ENCODE assay signal across 8 cellular contexts in the genomic region with DNA sequence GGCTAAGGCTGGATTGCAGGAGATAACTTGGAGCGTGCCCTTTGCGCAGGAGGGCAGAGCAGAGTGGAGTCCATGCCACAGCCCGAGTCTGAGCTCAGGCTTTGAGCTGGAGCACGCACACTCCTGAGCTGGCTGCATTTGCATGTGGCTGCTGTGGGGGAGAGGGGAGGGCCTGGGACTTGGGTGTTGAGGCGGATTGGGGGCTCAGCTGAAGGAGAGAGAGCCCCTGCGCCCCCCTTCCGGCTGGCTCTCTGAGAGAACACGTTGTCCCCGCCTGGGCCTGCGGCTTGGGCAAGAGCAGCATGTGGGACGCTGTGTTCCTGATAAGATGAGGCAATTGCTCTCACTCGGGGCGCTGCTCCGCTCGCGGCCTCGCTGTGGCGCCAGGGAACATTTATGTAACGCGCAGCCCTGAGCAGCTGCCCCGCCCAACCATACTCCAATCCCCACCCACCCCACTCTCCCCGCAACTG. TPM values are rescaled to one million over a fixed set of nuclear protein-coding genes. Genes with fewer than 3 reads are reported as not detected.
DNase-seq lines count a peak whose midpoint lies in the region; ATAC-seq and TF ChIP-seq lines count a peak whose summit lies in the region.

No MANE protein-coding gene starts in this region.

- TF ChIP-seq CTCF in HL-60 (IDR thresholded peaks at IDR 0.05; ENCODE audit: insufficient read depth, low read length) (peak; percentile 44), WTC11 (IDR thresholded peaks at IDR 0.05) (no peak), brain microvascular endothelial cell (IDR thresholded peaks at IDR 0.05; ENCODE audit: low read depth, low read length, missing control alignments) (peak; percentile 65)

- H3K9me3 Mint-ChIP-seq in WTC11 = peaks cover 5% of the 10 kb centered on the region; the same call in 1 of the 2 replicates

- peak overlapping the region; percentile 41 for H3K4me3 Mint-ChIP-seq in WTC11

- DNase-seq in HL-60 (ENCODE audit: low read depth in 1 of 2, low spot score in 1 of 2) (peak; percentile 85 to 94), WTC11 (ENCODE audit: low spot score) (peak; percentile 78), brain microvascular endothelial cell (peak; percentile 59), iris pigment epithelial cell (ENCODE audit: low read depth) (peak; percentile 92), NCI-H510A treated with DMSO at 0.1 percent for 48 hours (lab: John Stamatoyannopoulos, UW) (no peak), HPDE6-E6E7 (ENCODE audit: extremely low spot score) (no peak)
- DNase-seq in stimulated activated CD4-positive, alpha-beta T cell treated with anti-CD3 and anti-CD28 coated beads, Interleukin-15, amount 100 ng/mL, for 1 hour (ENCODE audit: low read depth in 1 of 2, low spot score in 1 of 2) = peak; percentile 55 to 71

- H3K36me3 ChIP-seq in brain microvascular endothelial cell (replicated peaks) = no peaks in the 10 kb centered on the region

- H3K36me3 Mint-ChIP-seq in WTC11 = peaks cover 5% of the 10 kb centered on the region; the same call in 1 of the 2 replicates

- TF ChIP-seq POLR2A in GM19099 (IDR thresholded peaks at IDR 0.05; ENCODE audit: extremely low read depth, insufficient read length, low read depth) = peak; percentile 15

- H3K4me3 ChIP-seq in HL-60 (replicated peaks; ENCODE audit: insufficient read depth, low read length) (no peak overlapping the region), brain microvascular endothelial cell (ENCODE audit: low read depth, low read length) (no peak overlapping the region)

- H3K27me3 ChIP-seq in HL-60 (ENCODE audit: insufficient read depth, poor library complexity, severe bottlenecking) = no peaks in the 10 kb centered on the region
- no peaks in the 10 kb centered on the region for H3K27me3 ChIP-seq in brain microvascular endothelial cell (replicated peaks)

- no peak overlapping the region for H3K27ac Mint-ChIP-seq in WTC11

- peak overlapping the region; percentile 94 for H3K27ac ChIP-seq in HL-60 (replicated peaks)
- H3K27ac ChIP-seq in brain microvascular endothelial cell = no peak overlapping the region

- POLR2A ChIA-PET in WTC11 (lab: Charles Lee) = interaction anchor here (1.0 to 2.0 kb wide), 3 partner anchors 39 to 69 kb away, joined by 3 to 5 read pairs (median 3); partner anchors contain the start of gene KLF13

- H3K4me1 Mint-ChIP-seq in WTC11 = peaks cover 92% of the 10 kb centered on the region

- no peaks in the 10 kb centered on the region for H3K27me3 Mint-ChIP-seq in WTC11 (ENCODE audit: low read depth)

- peak; percentile 78 for ATAC-seq in WTC11

- CTCF ChIA-PET in WTC11 (lab: Charles Lee) = interaction anchor here (0.6 to 3.9 kb wide), 33 partner anchors 8 to 664 kb away, joined by 3 to 66 read pairs (median 5); partner anchors contain the start of genes CHRNA7 and KLF13

- in situ Hi-C loops in brain microvascular endothelial cell (cut with HindIII; ENCODE audit: low pct_ligation_motif_present, low sequenced_read_pairs) = no loop called here

TF ChIP-seq in WTC11, 78 proteins besides CTCF, POLR2A, EP300 and RAD21:
- TF ChIP-seq FOXK1 (CRISPR knock-in tag; IDR thresholded peaks at IDR 0.05) (no peak), USF2 (CRISPR knock-in tag; IDR thresholded peaks at IDR 0.05) (0 out of 2 replicates have a peak, but pooled peaks have one; percentile 13), MAX (CRISPR knock-in tag; IDR thresholded peaks at IDR 0.05) (peak; percentile 44; the same call in 1 of the 2 replicates)

RNA-seq across cellular contexts. Expression of gene KLF13, which starts 39.1 kb away (rescaled TPM):
- 36.9 to 38.1 TPM (median 37.2 TPM) in 3 replicates for total RNA-seq in WTC11 (2021)

Comparison
In these comparisons a context has a peak if more than half of its experiments do, and no peak if none do; other contexts are left out.
1. DNase-seq: peak in HL-60 (2 of 2), WTC11 (single experiment), brain microvascular endothelial cell (single experiment), iris pigment epithelial cell (single experiment) and stimulated activated CD4-positive, alpha-beta T cell treated with anti-CD3 and anti-CD28 coated beads, Interleukin-15, amount 100 ng/mL, for 1 hour (2 of 2); none in NCI-H510A treated with DMSO at 0.1 percent for 48 hours (single experiment) and HPDE6-E6E7 (single experiment).